Comparison of ENCODE assay signal across 8 cellular contexts in genomic region chr6:70955441-70956190, GRCh38. TPM values are rescaled to one million over a fixed set of nuclear protein-coding genes. Genes with fewer than 3 reads are reported as not detected.
DNase-seq lines count a peak whose midpoint lies in the region; ATAC-seq and TF ChIP-seq lines count a peak whose summit lies in the region.

No MANE protein-coding gene starts in this region.

- H3K4me1 Mint-ChIP-seq in activated naive CD4-positive, alpha-beta T cell treated with anti-CD3 and anti-CD28 coated beads, Interleukin-2, amount 50 U/mL, for 24 hours: peaks cover 15% of the 10 kb centered on the region

- no peak for TF ChIP-seq POLR2A in ovary (IDR thresholded peaks at IDR 0.05)

- intact Hi-C loops in Right ventricle myocardium superior (cut with DNase I): loop anchor here (10.0 kb wide), 1 partner anchor 251 kb away; no protein-coding TSS in a partner anchor
- intact Hi-C loops in ovary (cut with DNase I): loop anchor here in 1 of 4 donors (5.0 kb wide), 1 partner anchor 248 kb away; no protein-coding TSS in a partner anchor

- peaks cover 39% of the 10 kb centered on the region for H3K27me3 Mint-ChIP-seq in activated naive CD4-positive, alpha-beta T cell treated with anti-CD3 and anti-CD28 coated beads, Interleukin-2, amount 50 U/mL, for 24 hours

- TF ChIP-seq CTCF in ovary (IDR thresholded peaks at IDR 0.05) (peak; percentile 43 to 59 (median 51)), thoracic aorta (IDR thresholded peaks at IDR 0.05) (peak; percentile 76)

- H3K9me3 ChIP-seq in HAP-1: no peaks in the 10 kb centered on the region
- no peaks in the 10 kb centered on the region for H3K9me3 ChIP-seq in SK-N-MC (ENCODE audit: low read depth, low read length)
- no peaks in the 10 kb centered on the region for H3K9me3 ChIP-seq in ovary
- H3K9me3 ChIP-seq in thoracic aorta: no peaks in the 10 kb centered on the region

- no peaks in the 10 kb centered on the region for H3K36me3 Mint-ChIP-seq in activated naive CD4-positive, alpha-beta T cell treated with anti-CD3 and anti-CD28 coated beads, Interleukin-2, amount 50 U/mL, for 24 hours

- H3K27me3 ChIP-seq in HAP-1 (ENCODE audit: low read depth): peaks cover 49% of the 10 kb centered on the region
- no peaks in the 10 kb centered on the region for H3K27me3 ChIP-seq in ovary
- H3K27me3 ChIP-seq in thoracic aorta (replicated peaks; ENCODE audit: insufficient read depth): no peaks in the 10 kb centered on the region

- peak overlapping the region; percentile 83 for H3K4me3 Mint-ChIP-seq in activated naive CD4-positive, alpha-beta T cell treated with anti-CD3 and anti-CD28 coated beads, Interleukin-2, amount 50 U/mL, for 24 hours

- H3K9me3 Mint-ChIP-seq in activated naive CD4-positive, alpha-beta T cell treated with anti-CD3 and anti-CD28 coated beads, Interleukin-2, amount 50 U/mL, for 24 hours: no peaks in the 10 kb centered on the region

- WGBS in ovary, 3 donors: 1 to 2% (median 1%) methylated on average over 47 to 65 of the region's 65 CpGs

- in situ Hi-C loops in HAP-1 (cut with MboI; ENCODE audit: low sequenced_read_pairs): no loop called here

- no peak for TF ChIP-seq EP300 in ovary (IDR thresholded peaks at IDR 0.05)

- no peak overlapping the region for H3K9ac ChIP-seq in SK-N-MC (ENCODE audit: insufficient read length)

- H3K36me3 ChIP-seq in HAP-1 (replicated peaks) (no peaks in the 10 kb centered on the region), SK-N-MC (ENCODE audit: insufficient read depth, low read length) (no peaks in the 10 kb centered on the region), ovary (no peaks in the 10 kb centered on the region), thoracic aorta (no peaks in the 10 kb centered on the region)

- H3K27ac ChIP-seq in SK-N-MC (no peak overlapping the region), ovary (no peak overlapping the region), thoracic aorta (no peak overlapping the region)

- peaks cover 10% of the 10 kb centered on the region; the same call in 1 of the 2 replicates for H3K4me1 ChIP-seq in HAP-1
- peaks cover 10% of the 10 kb centered on the region for H3K4me1 ChIP-seq in ovary (ENCODE audit: insufficient read depth)
- peaks cover 6 to 21% of the 10 kb centered on the region in 2 donors for H3K4me1 ChIP-seq in thoracic aorta (ENCODE audit: control insufficient read depth in 1 of 2, low read depth in 2 of 2)

- ATAC-seq in Right ventricle myocardium superior (ENCODE audit: poor library complexity) (peak; percentile 98), thoracic aorta (ENCODE audit: insufficient number of reproducible peaks, low FRiP score, low read depth) (peak; percentile 65)

- DNase-seq in GDM1 (lab: John Stamatoyannopoulos, UW): peak; percentile 69
- peak; percentile 57 to 91 for DNase-seq in HAP-1 (ENCODE audit: low spot score in 2 of 2)
- peak; percentile 75 for DNase-seq in M059J (ENCODE audit: low read depth)
- DNase-seq in SK-N-MC (ENCODE audit: low read depth, low spot score): no peak
- peak; percentile 90 for DNase-seq in Right ventricle myocardium superior
- peak; percentile 60 to 84 (median 70) for DNase-seq in ovary
- peak; percentile 23 for DNase-seq in thoracic aorta (ENCODE audit: low spot score)

- no peak overlapping the region for H3K27ac Mint-ChIP-seq in activated naive CD4-positive, alpha-beta T cell treated with anti-CD3 and anti-CD28 coated beads, Interleukin-2, amount 50 U/mL, for 24 hours

- H3K4me3 ChIP-seq in HAP-1: peak overlapping the region; percentile 24
- H3K4me3 ChIP-seq in SK-N-MC: peak overlapping the region; percentile 86
- peak overlapping the region; percentile 40 for H3K4me3 ChIP-seq in ovary
- peak overlapping the region; percentile 81 for H3K4me3 ChIP-seq in thoracic aorta

RNA-seq across cellular contexts. Expression of gene B3GAT2, which starts 1.2 kb away (rescaled TPM):
- total RNA-seq in M059J (2014; rRNA removed; shearing (Covaris generic)): not detected in 2 replicates
- total RNA-seq in Right ventricle myocardium superior (not detected), ovary (under 1 TPM in 1 of 7 donors, not detected in 6; 0.05 TPM), thoracic aorta (not detected)
- polyA plus RNA-seq in ovary: under 1 TPM; 0.04 to 0.15 TPM

Comparison
In these comparisons a context has a peak if more than half of its experiments do, and no peak if none do; other contexts are left out.
1. H3K4me3 ChIP-seq: peak in every context shown above with its lines; median percentile 86 in SK-N-MC; 81 in thoracic aorta; 40 in ovary; 24 in HAP-1.